ENCODE assay signal across 1 cellular context in genomic region chr10:10367277-10367676, GRCh38.
TF ChIP-seq lines count a peak whose summit lies in the region.

No MANE protein-coding gene starts in this region.

TF ChIP-seq in WTC11, 78 proteins besides CTCF, POLR2A, EP300 and RAD21 (continued from another document):
- TF ChIP-seq E2F4 (CRISPR knock-in tag; IDR thresholded peaks at IDR 0.05; ENCODE audit: borderline replicate concordance, low read depth) (no peak), NR1H2 (CRISPR knock-in tag; IDR thresholded peaks at IDR 0.05) (no peak), FOXP4 (CRISPR knock-in tag; IDR thresholded peaks at IDR 0.05) (no peak), ATF2 (CRISPR knock-in tag; IDR thresholded peaks at IDR 0.05; ENCODE audit: borderline replicate concordance, low read depth) (no peak), NR3C1 (CRISPR knock-in tag; conservative IDR thresholded peaks at IDR 0.05; ENCODE audit: low read depth) (no peak), SMAD4 (CRISPR knock-in tag; IDR thresholded peaks at IDR 0.05) (no peak), PREB (CRISPR knock-in tag; IDR thresholded peaks at IDR 0.05; ENCODE audit: borderline replicate concordance) (no peak), CREM (CRISPR knock-in tag; IDR thresholded peaks at IDR 0.05) (no peak), MXD4 (CRISPR knock-in tag; IDR thresholded peaks at IDR 0.05; ENCODE audit: borderline replicate concordance) (no peak), RELA (CRISPR knock-in tag; IDR thresholded peaks at IDR 0.05; ENCODE audit: borderline replicate concordance) (no peak), ZNF396 (CRISPR knock-in tag; IDR thresholded peaks at IDR 0.05; ENCODE audit: borderline replicate concordance) (no peak), ATF1 (CRISPR knock-in tag; IDR thresholded peaks at IDR 0.05) (no peak), KAT7 (CRISPR knock-in tag; IDR thresholded peaks at IDR 0.05; ENCODE audit: borderline replicate concordance) (no peak), IRF2 (CRISPR knock-in tag; IDR thresholded peaks at IDR 0.05; ENCODE audit: borderline replicate concordance, low read depth) (no peak)
